In the genomic region with DNA sequence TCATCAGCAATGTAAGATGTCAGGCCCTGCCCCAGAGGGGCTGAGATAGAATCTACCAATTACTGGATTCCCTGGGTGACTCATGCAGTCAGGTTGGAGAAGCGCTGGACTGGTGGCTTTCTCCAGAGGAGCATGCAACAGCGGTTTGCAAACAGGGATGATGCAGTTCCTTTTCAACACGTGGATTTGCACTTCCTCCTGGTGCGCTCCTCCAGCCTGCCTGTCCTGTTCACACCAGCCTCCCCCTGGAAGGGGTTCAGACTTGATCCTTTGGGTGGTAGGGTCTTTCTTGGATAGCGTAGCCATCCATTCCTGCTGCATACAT, we compare ENCODE assay signal across 11 cellular contexts.
DNase-seq lines count a peak whose midpoint lies in the region; ATAC-seq and TF ChIP-seq lines count a peak whose summit lies in the region.
"Had no signal": no experiment of that assay in that cellular context is flagged by ENCODE, and none has a peak within 500 bp of the region (broad histone marks: within the 10 kb centered on the region; RNA-seq: fewer than 3 reads in every experiment).

No MANE protein-coding gene starts in this region.

- intact Hi-C loops in left colon (cut with DNase I, micrococcal nuclease) (no loop called here), Caco-2 (cut with micrococcal nuclease; ENCODE audit: unreplicated experiment) (no loop called here)

- H3K4me1 Mint-ChIP-seq in HFFc6 (ENCODE audit: low read depth) (peaks cover 48% of the 10 kb centered on the region), Caco-2 (ENCODE audit: low read depth, unreplicated experiment) (no peaks in the 10 kb centered on the region)
- H3K4me1 Mint-ChIP-seq: activated naive CD8-positive, alpha-beta T cell treated with anti-CD3 and anti-CD28 coated beads, Interleukin-2, amount 50 U/mL, for 24 hours had no signal

- CTCF ChIA-PET in Caco-2 (lab: Charles Lee): no interaction called here

- H3K9me3 ChIP-seq in Caco-2: no peaks in the 10 kb centered on the region

- in situ Hi-C loops in ACHN (cut with HindIII; ENCODE audit: low pct_ligation_motif_present, low pct_unique_long_range_greater_than_20kb, low sequenced_read_pairs): no loop called here

- H3K27me3 Mint-ChIP-seq in HFFc6 (ENCODE audit: insufficient read depth) (no peaks in the 10 kb centered on the region), Caco-2 (ENCODE audit: insufficient read depth, unreplicated experiment) (no peaks in the 10 kb centered on the region)
- H3K27me3 Mint-ChIP-seq: activated naive CD8-positive, alpha-beta T cell treated with anti-CD3 and anti-CD28 coated beads, Interleukin-2, amount 50 U/mL, for 24 hours had no signal

- H3K4me1 ChIP-seq in Caco-2: no peaks in the 10 kb centered on the region

- no peaks in the 10 kb centered on the region for H3K36me3 ChIP-seq in Caco-2 (ENCODE audit: control insufficient read depth, insufficient read depth, low read length)

- no peak for TF ChIP-seq POLR2A in GM18505 (IDR thresholded peaks at IDR 0.05; ENCODE audit: borderline replicate concordance, extremely low read depth, insufficient read depth, insufficient read length)

- H3K4me3 Mint-ChIP-seq in HFFc6: no peak overlapping the region
- no peak overlapping the region for H3K4me3 Mint-ChIP-seq in Caco-2 (ENCODE audit: unreplicated experiment)
- H3K4me3 Mint-ChIP-seq: activated naive CD8-positive, alpha-beta T cell treated with anti-CD3 and anti-CD28 coated beads, Interleukin-2, amount 50 U/mL, for 24 hours had no signal

- DNase-seq in ACHN (peak; percentile 61), HFFc6 (peak; percentile 80), left colon (peak; percentile 41 to 65), Caco-2 (no peak), RKO (ENCODE audit: low spot score) (no peak)
- DNase-seq: activated naive CD8-positive, alpha-beta T cell treated with anti-CD3 and anti-CD28 coated beads, Interleukin-2, amount 50 U/mL, for 24 hours; NCI-H524 treated with DMSO at 0.1 percent for 48 hours; stimulated activated CD4-positive, alpha-beta T cell treated with anti-CD3 and anti-CD28 coated beads, Interleukin-15, amount 100 ng/mL, for 24 hours had no signal

- H3K9me3 Mint-ChIP-seq in HFFc6: no peaks in the 10 kb centered on the region
- no peaks in the 10 kb centered on the region for H3K9me3 Mint-ChIP-seq in Caco-2 (ENCODE audit: unreplicated experiment)
- H3K9me3 Mint-ChIP-seq: activated naive CD8-positive, alpha-beta T cell treated with anti-CD3 and anti-CD28 coated beads, Interleukin-2, amount 50 U/mL, for 24 hours had no signal

- no peaks in the 10 kb centered on the region for H3K27me3 ChIP-seq in Caco-2 (replicated peaks; ENCODE audit: control insufficient read depth, insufficient read depth, low read length)

- no TSS peak for BruUV-seq in Caco-2 (replicated peaks; lab: Mats Ljungman, UMichigan)

- POLR2A ChIA-PET in Caco-2 (lab: Charles Lee): no interaction called here

- no peak for TF ChIP-seq CTCF in HFFc6 (IDR thresholded peaks at IDR 0.05)
- TF ChIP-seq CTCF in Caco-2 (IDR thresholded peaks at IDR 0.05; ENCODE audit: insufficient read depth in 1 of 2, low read depth in 1 of 2, low read length in 1 of 2, severe bottlenecking in 1 of 2, unreplicated experiment in 1 of 2): no peak

- H3K36me3 Mint-ChIP-seq in HFFc6 (ENCODE audit: low read depth) (no peaks in the 10 kb centered on the region), Caco-2 (ENCODE audit: insufficient read depth, unreplicated experiment) (peaks cover 11% of the 10 kb centered on the region)

- no peak overlapping the region for H3K4me3 ChIP-seq in Caco-2 (ENCODE audit: low read depth, low read length)

- peak; percentile 95 for ATAC-seq in SK-N-SH treated with all-trans-retinoic acid at 6 μM for 48 hours
- ATAC-seq in left colon: peak; percentile 71
- no peak for ATAC-seq in HG03095 (IDR thresholded peaks at IDR 0.05; ENCODE audit: unreplicated experiment)
- no peak for ATAC-seq in GM18505 (IDR thresholded peaks at IDR 0.05; ENCODE audit: unreplicated experiment)
- ATAC-seq: activated naive CD8-positive, alpha-beta T cell treated with anti-CD3 and anti-CD28 coated beads, Interleukin-2, amount 50 U/mL, for 24 hours had no signal

- H3K27ac Mint-ChIP-seq in HFFc6 (peak overlapping the region; percentile 37; the same call in 1 of the 2 replicates), Caco-2 (ENCODE audit: unreplicated experiment) (no peak overlapping the region)
- H3K27ac Mint-ChIP-seq: activated naive CD8-positive, alpha-beta T cell treated with anti-CD3 and anti-CD28 coated beads, Interleukin-2, amount 50 U/mL, for 24 hours had no signal

TF ChIP-seq in SK-N-SH treated with all-trans-retinoic acid at 6 μM for 48 hours, 23 proteins besides CTCF, POLR2A, EP300 and RAD21:
- TF ChIP-seq RARB (CRISPR knock-in tag; IDR thresholded peaks at IDR 0.05): no peak
- TF ChIP-seq CSDC2 (CRISPR knock-in tag; IDR thresholded peaks at IDR 0.05): no peak
- TF ChIP-seq ZNF565 (CRISPR knock-in tag; conservative IDR thresholded peaks at IDR 0.05; ENCODE audit: low read depth): no peak
- TF ChIP-seq, protein P1, sequence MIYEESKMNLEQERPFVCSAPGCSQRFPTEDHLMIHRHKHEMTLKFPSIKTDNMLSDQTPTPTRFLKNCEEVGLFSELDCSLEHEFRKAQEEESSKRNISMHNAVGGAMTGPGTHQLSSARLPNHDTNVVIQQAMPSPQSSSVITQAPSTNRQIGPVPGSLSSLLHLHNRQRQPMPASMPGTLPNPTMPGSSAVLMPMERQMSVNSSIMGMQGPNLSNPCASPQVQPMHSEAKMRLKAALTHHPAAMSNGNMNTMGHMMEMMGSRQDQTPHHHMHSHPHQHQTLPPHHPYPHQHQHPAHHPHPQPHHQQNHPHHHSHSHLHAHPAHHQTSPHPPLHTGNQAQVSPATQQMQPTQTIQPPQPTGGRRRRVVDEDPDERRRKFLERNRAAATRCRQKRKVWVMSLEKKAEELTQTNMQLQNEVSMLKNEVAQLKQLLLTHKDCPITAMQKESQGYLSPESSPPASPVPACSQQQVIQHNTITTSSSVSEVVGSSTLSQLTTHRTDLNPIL (CRISPR knock-in tag; IDR thresholded peaks at IDR 0.05; ENCODE audit: low read depth): no peak
- no peak for TF ChIP-seq TCF4 (CRISPR knock-in tag; IDR thresholded peaks at IDR 0.05; ENCODE audit: borderline replicate concordance)
- TF ChIP-seq, protein P2, sequence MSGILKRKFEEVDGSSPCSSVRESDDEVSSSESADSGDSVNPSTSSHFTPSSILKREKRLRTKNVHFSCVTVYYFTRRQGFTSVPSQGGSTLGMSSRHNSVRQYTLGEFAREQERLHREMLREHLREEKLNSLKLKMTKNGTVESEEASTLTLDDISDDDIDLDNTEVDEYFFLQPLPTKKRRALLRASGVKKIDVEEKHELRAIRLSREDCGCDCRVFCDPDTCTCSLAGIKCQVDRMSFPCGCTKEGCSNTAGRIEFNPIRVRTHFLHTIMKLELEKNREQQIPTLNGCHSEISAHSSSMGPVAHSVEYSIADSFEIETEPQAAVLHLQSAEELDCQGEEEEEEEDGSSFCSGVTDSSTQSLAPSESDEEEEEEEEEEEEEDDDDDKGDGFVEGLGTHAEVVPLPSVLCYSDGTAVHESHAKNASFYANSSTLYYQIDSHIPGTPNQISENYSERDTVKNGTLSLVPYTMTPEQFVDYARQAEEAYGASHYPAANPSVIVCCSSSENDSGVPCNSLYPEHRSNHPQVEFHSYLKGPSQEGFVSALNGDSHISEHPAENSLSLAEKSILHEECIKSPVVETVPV (CRISPR knock-in tag; IDR thresholded peaks at IDR 0.05): no peak
- no peak for TF ChIP-seq ZNF70 (CRISPR knock-in tag; IDR thresholded peaks at IDR 0.05)
- no peak for TF ChIP-seq ISL1 (CRISPR knock-in tag; IDR thresholded peaks at IDR 0.05)
- no peak for TF ChIP-seq GLIS3 (CRISPR knock-in tag; IDR thresholded peaks at IDR 0.05)
TF ChIP-seq in SK-N-SH treated with all-trans-retinoic acid at 6 μM for 48 hours: peak in this region for 0.

Comparison
In these comparisons a context has a peak if more than half of its experiments do, and no peak if none do; other contexts are left out.
1. DNase-seq: peak in ACHN (single experiment), HFFc6 (single experiment) and left colon (2 of 2); none in Caco-2 (0 of 2) and RKO (single experiment).
2. ATAC-seq: peak in SK-N-SH treated with all-trans-retinoic acid at 6 μM for 48 hours (single experiment) and left colon (single experiment); none in HG03095 (single experiment) and GM18505 (single experiment).